9 cellular contexts compared by ENCODE assay signal in the genomic region with DNA sequence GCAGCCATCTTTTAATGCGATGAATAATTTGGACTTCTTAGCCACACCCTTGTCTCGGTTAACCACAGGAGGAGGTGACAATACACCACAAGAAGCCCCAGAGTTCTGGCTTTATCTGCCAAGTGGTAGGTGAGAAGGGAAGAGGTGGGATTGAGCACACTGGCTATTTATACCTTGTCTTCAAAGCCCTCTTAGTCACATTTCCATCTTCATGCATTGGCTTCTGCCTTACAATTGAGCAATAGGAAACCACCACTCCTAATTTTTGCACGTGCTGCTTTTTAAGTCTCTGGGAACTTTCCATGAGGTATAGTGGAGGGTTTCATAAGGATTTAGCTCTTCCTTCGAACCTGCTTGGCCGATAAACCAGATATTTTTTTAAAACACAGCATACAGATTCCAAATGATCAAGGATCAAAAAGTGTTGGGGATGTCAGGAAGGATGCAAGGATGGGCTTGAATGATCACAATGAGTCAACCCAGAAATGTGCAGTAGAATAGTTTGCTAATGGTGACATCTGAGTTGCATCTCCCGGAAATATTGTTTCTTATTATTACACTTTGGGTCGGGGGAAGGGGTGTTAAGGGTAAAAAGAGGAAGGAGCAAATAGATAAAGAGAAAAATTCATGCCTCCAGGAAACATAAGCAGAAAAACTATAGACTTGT. TPM values are rescaled to one million over a fixed set of nuclear protein-coding genes. Genes with fewer than 3 reads are reported as not detected.
DNase-seq lines count a peak whose midpoint lies in the region; ATAC-seq and TF ChIP-seq lines count a peak whose summit lies in the region.
"Had no signal": no experiment of that assay in that cellular context is flagged by ENCODE, and none has a peak within 500 bp of the region (broad histone marks: within the 10 kb centered on the region; RNA-seq: fewer than 3 reads in every experiment).

No MANE protein-coding gene starts in this region.

- CTCF ChIA-PET in activated CD4-positive, alpha-beta T cell treated with anti-CD3 and anti-CD28 coated beads for 36 hours (lab: Charles Lee) = no interaction called here
- CTCF ChIA-PET in activated CD4-positive, alpha-beta memory T cell treated with anti-CD3 and anti-CD28 coated beads, Interleukin-2, amount 10 ng/mL, durations not matched to agents 7 days and 5 days (lab: Charles Lee) = no interaction called here

- no peak for TF ChIP-seq EP300 in upper lobe of left lung (IDR thresholded peaks at IDR 0.05)

- no peak for TF ChIP-seq POLR2A in upper lobe of left lung (IDR thresholded peaks at IDR 0.05)

- H3K27ac Mint-ChIP-seq in activated CD4-positive, alpha-beta T cell treated with anti-CD3 and anti-CD28 coated beads for 36 hours = no peak overlapping the region
- no peak overlapping the region for H3K27ac Mint-ChIP-seq in activated CD4-positive, alpha-beta memory T cell treated with anti-CD3 and anti-CD28 coated beads, Interleukin-2, amount 10 ng/mL, durations not matched to agents 7 days and 5 days
- H3K27ac Mint-ChIP-seq: progenitor cell of endocrine pancreas had no signal

- no peak overlapping the region for H3K4me3 ChIP-seq in upper lobe of left lung

- H3K27me3 ChIP-seq in upper lobe of left lung = no peaks in the 10 kb centered on the region

- DNase-seq in activated CD4-positive, alpha-beta T cell treated with anti-CD3 and anti-CD28 coated beads for 36 hours = peak; percentile 41
- DNase-seq in activated CD4-positive, alpha-beta T cell treated with anti-CD3 and anti-CD28 coated beads, Interleukin-2, amount 50 U/mL, for 48 hours = no peak
- peak; percentile 24 for DNase-seq in HS-5 (ENCODE audit: low read depth)
- DNase-seq in activated CD4-positive, alpha-beta memory T cell treated with anti-CD3 and anti-CD28 coated beads, Interleukin-2, amount 10 ng/mL, durations not matched to agents 7 days and 5 days = peak; percentile 43
- peak; percentile 89 for DNase-seq in myocyte (ENCODE audit: low read depth)
- DNase-seq in upper lobe of left lung = no peak
- no peak for DNase-seq in AG08396 (ENCODE audit: low spot score)

- WGBS in upper lobe of left lung, 2 donors = 47 to 49% methylated on average over 7 of the region's 7 CpGs

- H3K36me3 Mint-ChIP-seq in activated CD4-positive, alpha-beta T cell treated with anti-CD3 and anti-CD28 coated beads for 36 hours (ENCODE audit: low read depth) = no peaks in the 10 kb centered on the region
- H3K36me3 Mint-ChIP-seq in activated CD4-positive, alpha-beta memory T cell treated with anti-CD3 and anti-CD28 coated beads, Interleukin-2, amount 10 ng/mL, durations not matched to agents 7 days and 5 days (ENCODE audit: low read depth) = no peaks in the 10 kb centered on the region

- intact Hi-C loops in activated CD4-positive, alpha-beta T cell treated with anti-CD3 and anti-CD28 coated beads for 36 hours (cut with DNase I, micrococcal nuclease) = no loop called here

- POLR2A ChIA-PET in activated CD4-positive, alpha-beta T cell treated with anti-CD3 and anti-CD28 coated beads for 36 hours (lab: Charles Lee) = no interaction called here
- POLR2A ChIA-PET in activated CD4-positive, alpha-beta memory T cell treated with anti-CD3 and anti-CD28 coated beads, Interleukin-2, amount 10 ng/mL, durations not matched to agents 7 days and 5 days (lab: Charles Lee) = no interaction called here

- H3K4me1 ChIP-seq in upper lobe of left lung = no peaks in the 10 kb centered on the region

- H3K9me3 Mint-ChIP-seq in activated CD4-positive, alpha-beta T cell treated with anti-CD3 and anti-CD28 coated beads for 36 hours (ENCODE audit: low read depth) = no peaks in the 10 kb centered on the region
- H3K9me3 Mint-ChIP-seq in activated CD4-positive, alpha-beta memory T cell treated with anti-CD3 and anti-CD28 coated beads, Interleukin-2, amount 10 ng/mL, durations not matched to agents 7 days and 5 days = no peaks in the 10 kb centered on the region

- no peaks in the 10 kb centered on the region for H3K36me3 ChIP-seq in upper lobe of left lung

- no peak for TF ChIP-seq CTCF in upper lobe of left lung (IDR thresholded peaks at IDR 0.05)

- ATAC-seq in activated CD4-positive, alpha-beta T cell treated with anti-CD3 and anti-CD28 coated beads for 36 hours = peak; percentile 53
- ATAC-seq in GM21447 (IDR thresholded peaks at IDR 0.05; ENCODE audit: unreplicated experiment) (no peak), upper lobe of left lung (ENCODE audit: low FRiP score in 2 of 2) (no peak)

- H3K27ac ChIP-seq in upper lobe of left lung = no peak overlapping the region

- H3K4me1 Mint-ChIP-seq in activated CD4-positive, alpha-beta T cell treated with anti-CD3 and anti-CD28 coated beads for 36 hours = peaks cover 9% of the 10 kb centered on the region
- peaks cover 39% of the 10 kb centered on the region for H3K4me1 Mint-ChIP-seq in activated CD4-positive, alpha-beta memory T cell treated with anti-CD3 and anti-CD28 coated beads, Interleukin-2, amount 10 ng/mL, durations not matched to agents 7 days and 5 days

- no peak overlapping the region for H3K4me3 Mint-ChIP-seq in activated CD4-positive, alpha-beta T cell treated with anti-CD3 and anti-CD28 coated beads for 36 hours
- H3K4me3 Mint-ChIP-seq in activated CD4-positive, alpha-beta memory T cell treated with anti-CD3 and anti-CD28 coated beads, Interleukin-2, amount 10 ng/mL, durations not matched to agents 7 days and 5 days = no peak overlapping the region

- H3K9me3 ChIP-seq in upper lobe of left lung = no peaks in the 10 kb centered on the region

- peaks cover 10% of the 10 kb centered on the region for H3K27me3 Mint-ChIP-seq in activated CD4-positive, alpha-beta T cell treated with anti-CD3 and anti-CD28 coated beads for 36 hours
- peaks cover 18% of the 10 kb centered on the region for H3K27me3 Mint-ChIP-seq in activated CD4-positive, alpha-beta memory T cell treated with anti-CD3 and anti-CD28 coated beads, Interleukin-2, amount 10 ng/mL, durations not matched to agents 7 days and 5 days

RNA-seq across cellular contexts. Expression of a gene that starts 25.5 kb away (rescaled TPM):
- under 1 TPM in 1 of 2 experiments, not detected in 1; 0.30 TPM for total RNA-seq in activated CD4-positive, alpha-beta T cell treated with anti-CD3 and anti-CD28 coated beads for 36 hours
- under 1 TPM in 1 of 2 experiments, not detected in 1; 0.50 TPM for total RNA-seq in activated CD4-positive, alpha-beta memory T cell treated with anti-CD3 and anti-CD28 coated beads, Interleukin-2, amount 10 ng/mL, durations not matched to agents 7 days and 5 days
- total RNA-seq in myocyte (0.88 TPM in 1 of 2 replicates, not detected in the other), upper lobe of left lung (1 to 10 TPM in 1 of 6 donors, not detected in 5; 1.3 TPM)
- polyA plus RNA-seq in myocyte (2012) = 0.18 TPM

Comparison
In these comparisons a context has a peak if more than half of its experiments do, and no peak if none do; other contexts are left out.
1. DNase-seq: peak in activated CD4-positive, alpha-beta T cell treated with anti-CD3 and anti-CD28 coated beads for 36 hours (single experiment), HS-5 (single experiment), activated CD4-positive, alpha-beta memory T cell treated with anti-CD3 and anti-CD28 coated beads, Interleukin-2, amount 10 ng/mL, durations not matched to agents 7 days and 5 days (single experiment) and myocyte (single experiment); none in activated CD4-positive, alpha-beta T cell treated with anti-CD3 and anti-CD28 coated beads, Interleukin-2, amount 50 U/mL, for 48 hours (0 of 2), upper lobe of left lung (0 of 2) and AG08396 (single experiment).